In genomic region chr5:96336351-96336985, GRCh38 we compare ENCODE assay signal across 8 cellular contexts.
DNase-seq lines count a peak whose midpoint lies in the region; ATAC-seq and TF ChIP-seq lines count a peak whose summit lies in the region.

No MANE protein-coding gene starts in this region.

- TF ChIP-seq CTCF in CD8-positive, alpha-beta T cell (IDR thresholded peaks at IDR 0.05), result peak; percentile 92
- TF ChIP-seq CTCF in OCI-LY1 (IDR thresholded peaks at IDR 0.05; ENCODE audit: low read length), result peak; percentile 92
- peak; percentile 90 for TF ChIP-seq CTCF in foreskin fibroblast (IDR thresholded peaks at IDR 0.05; ENCODE audit: low read depth, low read length)
- TF ChIP-seq CTCF in neutrophil (IDR thresholded peaks at IDR 0.05), result peak; percentile 74
- peak; percentile 48 to 91 (median 85) for TF ChIP-seq CTCF in thyroid gland (IDR thresholded peaks at IDR 0.05)

- H3K4me2 ChIP-seq in OCI-LY1 (ENCODE audit: low read length), result no peak overlapping the region

- H3K4me3 Mint-ChIP-seq in CD8-positive, alpha-beta T cell, result no peak overlapping the region
- no peak overlapping the region for H3K4me3 Mint-ChIP-seq in activated T-cell treated with anti-CD3 and anti-CD28 coated beads, Interleukin-2, amount 50 U/mL, for 72 hours

- no peak overlapping the region for H3K9ac ChIP-seq in OCI-LY1 (ENCODE audit: low read length)

- no peaks in the 10 kb centered on the region for H3K9me2 ChIP-seq in OCI-LY1 (ENCODE audit: low read depth, low read length)

- H3K36me3 ChIP-seq in CD8-positive, alpha-beta T cell (ENCODE audit: insufficient read depth, low read length), result no peaks in the 10 kb centered on the region
- no peaks in the 10 kb centered on the region for H3K36me3 ChIP-seq in OCI-LY1 (ENCODE audit: insufficient read depth, low read length)
- H3K36me3 ChIP-seq in neutrophil, result no peaks in the 10 kb centered on the region
- no peaks in the 10 kb centered on the region for H3K36me3 ChIP-seq in thyroid gland

- H3K27me3 ChIP-seq in CD8-positive, alpha-beta T cell (ENCODE audit: insufficient read depth, low read length), result no peaks in the 10 kb centered on the region
- no peaks in the 10 kb centered on the region for H3K27me3 ChIP-seq in OCI-LY1 (ENCODE audit: insufficient read depth, low read length)
- no peaks in the 10 kb centered on the region for H3K27me3 ChIP-seq in neutrophil
- H3K27me3 ChIP-seq in thyroid gland, result no peaks in the 10 kb centered on the region

- POLR2A ChIA-PET in CD8-positive, alpha-beta T cell (lab: Charles Lee), result interaction anchor here (0.9 kb wide), 1 partner anchor 17 kb away, joined by 3 read pairs; no protein-coding TSS in a partner anchor

- no peaks in the 10 kb centered on the region for H3K36me3 Mint-ChIP-seq in CD8-positive, alpha-beta T cell
- no peaks in the 10 kb centered on the region for H3K36me3 Mint-ChIP-seq in activated T-cell treated with anti-CD3 and anti-CD28 coated beads, Interleukin-2, amount 50 U/mL, for 72 hours (ENCODE audit: insufficient read depth in 2 of 2)

- no peak overlapping the region for H3K27ac ChIP-seq in CD8-positive, alpha-beta T cell (ENCODE audit: low read depth, low read length)
- H3K27ac ChIP-seq in OCI-LY1 (ENCODE audit: low read depth, low read length, poor library complexity, severe bottlenecking) (no peak overlapping the region), neutrophil (no peak overlapping the region), thyroid gland (peak overlapping the region in 2 of 3 donors; percentile 6 to 7)

- no peaks in the 10 kb centered on the region for H3K4me1 Mint-ChIP-seq in CD8-positive, alpha-beta T cell (ENCODE audit: low read depth)
- H3K4me1 Mint-ChIP-seq in activated T-cell treated with anti-CD3 and anti-CD28 coated beads, Interleukin-2, amount 50 U/mL, for 72 hours (ENCODE audit: low read depth), result peaks cover 24% of the 10 kb centered on the region

- intact Hi-C loops in CD8-positive, alpha-beta T cell (cut with DNase I, micrococcal nuclease), result loop anchor here (1.0 to 10.0 kb wide), 7 partner anchors 375 to 782 kb away; partner anchors contain the start of genes ARSK (in 1 of the 2), ELL2 (in 1 of the 2) and SKIC3 (in 1 of the 2)
- intact Hi-C loops in thyroid gland (cut with DNase I), result loop anchor here (2.0 to 10.0 kb wide), 3 partner anchors 372 to 692 kb away; partner anchors contain the start of genes ELL2 and RFESD

- H3K9me3 Mint-ChIP-seq in CD8-positive, alpha-beta T cell, result no peaks in the 10 kb centered on the region
- H3K9me3 Mint-ChIP-seq in activated T-cell treated with anti-CD3 and anti-CD28 coated beads, Interleukin-2, amount 50 U/mL, for 72 hours, result no peaks in the 10 kb centered on the region

- no peak overlapping the region for H3K27ac Mint-ChIP-seq in CD8-positive, alpha-beta T cell
- no peak overlapping the region for H3K27ac Mint-ChIP-seq in activated T-cell treated with anti-CD3 and anti-CD28 coated beads, Interleukin-2, amount 50 U/mL, for 72 hours

- H3K4me1 ChIP-seq in CD8-positive, alpha-beta T cell (ENCODE audit: insufficient read depth, low read length), result no peaks in the 10 kb centered on the region
- H3K4me1 ChIP-seq in OCI-LY1 (ENCODE audit: insufficient read depth, low read length, severe bottlenecking), result no peaks in the 10 kb centered on the region
- peaks cover 25 to 46% of the 10 kb centered on the region in 2 experiments for H3K4me1 ChIP-seq in neutrophil (ENCODE audit: control insufficient read depth in 1 of 2, insufficient read depth in 1 of 2, low read depth in 1 of 2, low read length in 1 of 2)
- H3K4me1 ChIP-seq in thyroid gland, result peaks cover 5 to 24% of the 10 kb centered on the region in 2 donors

- peak; percentile 19 to 65 (median 56) for DNase-seq in CD8-positive, alpha-beta T cell
- peak; percentile 61 to 62 for DNase-seq in activated T-cell treated with anti-CD3 and anti-CD28 coated beads, Interleukin-2, amount 50 U/mL, for 72 hours
- DNase-seq in foreskin fibroblast (peak; percentile 85 to 92), thyroid gland (peak; percentile 75 to 76)

- TF ChIP-seq POLR2A in thyroid gland (IDR thresholded peaks at IDR 0.05), result no peak

- ATAC-seq in CD8-positive, alpha-beta T cell, result peak; percentile 97
- peak; percentile 59 for ATAC-seq in GM19395 (IDR thresholded peaks at IDR 0.05; ENCODE audit: unreplicated experiment)
- ATAC-seq in HG03469 (IDR thresholded peaks at IDR 0.05; ENCODE audit: unreplicated experiment), result peak; percentile 43
- peak; percentile 84 to 86 for ATAC-seq in activated T-cell treated with anti-CD3 and anti-CD28 coated beads, Interleukin-2, amount 50 U/mL, for 72 hours (replicated peaks in 1 of 2)

- CTCF ChIA-PET in CD8-positive, alpha-beta T cell (lab: Charles Lee), result interaction anchor here (0.7 to 14.3 kb wide), 26 partner anchors 9 to 825 kb away, joined by 3 to 312 read pairs (median 4); no protein-coding TSS in a partner anchor

- no peak overlapping the region for H2AFZ ChIP-seq in OCI-LY1 (ENCODE audit: low read length)

- peaks cover 14% of the 10 kb centered on the region for H3K27me3 Mint-ChIP-seq in CD8-positive, alpha-beta T cell (ENCODE audit: low read depth)
- H3K27me3 Mint-ChIP-seq in activated T-cell treated with anti-CD3 and anti-CD28 coated beads, Interleukin-2, amount 50 U/mL, for 72 hours (ENCODE audit: low read depth), result peaks cover 28% of the 10 kb centered on the region

- no peaks in the 10 kb centered on the region for H4K20me1 ChIP-seq in OCI-LY1 (ENCODE audit: insufficient read depth, low read length)

- no peaks in the 10 kb centered on the region for H3F3A ChIP-seq in OCI-LY1 (ENCODE audit: insufficient read depth, low read length)

- no peaks in the 10 kb centered on the region for H3K79me2 ChIP-seq in OCI-LY1 (ENCODE audit: insufficient read depth, low read length)

- 18 to 26% methylated on average over 6 of the region's 6 CpGs for WGBS in thyroid gland, 2 donors

- no peaks in the 10 kb centered on the region for H3K9me3 ChIP-seq in CD8-positive, alpha-beta T cell (ENCODE audit: low read length)
- H3K9me3 ChIP-seq in OCI-LY1 (ENCODE audit: low read length) (no peaks in the 10 kb centered on the region), neutrophil (no peaks in the 10 kb centered on the region), thyroid gland (no peaks in the 10 kb centered on the region)

- no peak overlapping the region for H3K4me3 ChIP-seq in CD8-positive, alpha-beta T cell (ENCODE audit: low read depth, low read length)
- no peak overlapping the region for H3K4me3 ChIP-seq in OCI-LY1 (ENCODE audit: low read depth, low read length, poor library complexity, severe bottlenecking)
- H3K4me3 ChIP-seq in foreskin fibroblast (ENCODE audit: low read depth in 1 of 2, low read length in 2 of 2), result no peak overlapping the region
- H3K4me3 ChIP-seq in neutrophil (ENCODE audit: low read depth in 1 of 2, low read length in 1 of 2), result peak overlapping the region in 1 of 2 experiments; percentile 13
- no peak overlapping the region for H3K4me3 ChIP-seq in thyroid gland (replicated peaks in 1 of 3)

Comparison
In these comparisons a context has a peak if more than half of its experiments do, and no peak if none do; other contexts are left out.
1. ATAC-seq: peak in every context shown above with its lines; median percentile 97 in CD8-positive, alpha-beta T cell; 85 in activated T-cell treated with anti-CD3 and anti-CD28 coated beads, Interleukin-2, amount 50 U/mL, for 72 hours; 59 in GM19395; 43 in HG03469.
2. H3K27ac ChIP-seq: peak in thyroid gland (2 of 3); none in CD8-positive, alpha-beta T cell (single experiment), OCI-LY1 (single experiment) and neutrophil (single experiment).
3. Peak in every context shown above with its lines, with median percentiles within 50 percentile points of each other: DNase-seq and CTCF ChIP-seq.